ENCODE assay signal across 3 cellular contexts in genomic region chr10:118383063-118383689, GRCh38.
TF ChIP-seq lines count a peak whose summit lies in the region.

No MANE protein-coding gene starts in this region.

TF ChIP-seq in GM23338, 12 proteins besides CTCF, POLR2A, EP300 and RAD21 (continues in another document):
- no peak for TF ChIP-seq POLR2AphosphoS5 (IDR thresholded peaks at IDR 0.05; ENCODE audit: low read depth)
- TF ChIP-seq JUNB (IDR thresholded peaks at IDR 0.05; ENCODE audit: unreplicated experiment), result no peak
- TF ChIP-seq CREB1 (CRISPR knock-in tag; IDR thresholded peaks at IDR 0.05; ENCODE audit: low read depth), result no peak
- no peak for TF ChIP-seq EZH2 (IDR thresholded peaks at IDR 0.05; ENCODE audit: low read depth, unreplicated experiment)
- TF ChIP-seq ETS1 (IDR thresholded peaks at IDR 0.05), result no peak
- TF ChIP-seq, protein P1, sequence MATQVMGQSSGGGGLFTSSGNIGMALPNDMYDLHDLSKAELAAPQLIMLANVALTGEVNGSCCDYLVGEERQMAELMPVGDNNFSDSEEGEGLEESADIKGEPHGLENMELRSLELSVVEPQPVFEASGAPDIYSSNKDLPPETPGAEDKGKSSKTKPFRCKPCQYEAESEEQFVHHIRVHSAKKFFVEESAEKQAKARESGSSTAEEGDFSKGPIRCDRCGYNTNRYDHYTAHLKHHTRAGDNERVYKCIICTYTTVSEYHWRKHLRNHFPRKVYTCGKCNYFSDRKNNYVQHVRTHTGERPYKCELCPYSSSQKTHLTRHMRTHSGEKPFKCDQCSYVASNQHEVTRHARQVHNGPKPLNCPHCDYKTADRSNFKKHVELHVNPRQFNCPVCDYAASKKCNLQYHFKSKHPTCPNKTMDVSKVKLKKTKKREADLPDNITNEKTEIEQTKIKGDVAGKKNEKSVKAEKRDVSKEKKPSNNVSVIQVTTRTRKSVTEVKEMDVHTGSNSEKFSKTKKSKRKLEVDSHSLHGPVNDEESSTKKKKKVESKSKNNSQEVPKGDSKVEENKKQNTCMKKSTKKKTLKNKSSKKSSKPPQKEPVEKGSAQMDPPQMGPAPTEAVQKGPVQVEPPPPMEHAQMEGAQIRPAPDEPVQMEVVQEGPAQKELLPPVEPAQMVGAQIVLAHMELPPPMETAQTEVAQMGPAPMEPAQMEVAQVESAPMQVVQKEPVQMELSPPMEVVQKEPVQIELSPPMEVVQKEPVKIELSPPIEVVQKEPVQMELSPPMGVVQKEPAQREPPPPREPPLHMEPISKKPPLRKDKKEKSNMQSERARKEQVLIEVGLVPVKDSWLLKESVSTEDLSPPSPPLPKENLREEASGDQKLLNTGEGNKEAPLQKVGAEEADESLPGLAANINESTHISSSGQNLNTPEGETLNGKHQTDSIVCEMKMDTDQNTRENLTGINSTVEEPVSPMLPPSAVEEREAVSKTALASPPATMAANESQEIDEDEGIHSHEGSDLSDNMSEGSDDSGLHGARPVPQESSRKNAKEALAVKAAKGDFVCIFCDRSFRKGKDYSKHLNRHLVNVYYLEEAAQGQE (IDR thresholded peaks at IDR 0.05; ENCODE audit: unreplicated experiment), result no peak
- TF ChIP-seq ZNF331 (CRISPR knock-in tag; IDR thresholded peaks at IDR 0.05; ENCODE audit: low read depth), result no peak
- TF ChIP-seq EZH2phosphoT487 (IDR thresholded peaks at IDR 0.05; ENCODE audit: unreplicated experiment), result no peak
- no peak for TF ChIP-seq STAT1 (IDR thresholded peaks at IDR 0.05; ENCODE audit: unreplicated experiment)

TF ChIP-seq in Ishikawa, 13 proteins besides CTCF, POLR2A, EP300 and RAD21:
- TF ChIP-seq CEBPB (IDR thresholded peaks at IDR 0.05) (peak; percentile 22; the same call in 1 of the 2 replicates), FOXM1 (IDR thresholded peaks at IDR 0.05; ENCODE audit: borderline replicate concordance, low read depth) (no peak)
TF ChIP-seq in Ishikawa: peak in this region for 1.

TF ChIP-seq in H1, 55 proteins besides CTCF, POLR2A, EP300 and RAD21:
- TF ChIP-seq CEBPB (IDR thresholded peaks at IDR 0.05; ENCODE audit: low read depth, low read length), result peak; percentile 66
- TF ChIP-seq, protein P2, sequence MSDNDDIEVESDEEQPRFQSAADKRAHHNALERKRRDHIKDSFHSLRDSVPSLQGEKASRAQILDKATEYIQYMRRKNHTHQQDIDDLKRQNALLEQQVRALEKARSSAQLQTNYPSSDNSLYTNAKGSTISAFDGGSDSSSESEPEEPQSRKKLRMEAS (IDR thresholded peaks at IDR 0.05), result no peak
